ENCODE assay signal across 9 cellular contexts in the genomic region with DNA sequence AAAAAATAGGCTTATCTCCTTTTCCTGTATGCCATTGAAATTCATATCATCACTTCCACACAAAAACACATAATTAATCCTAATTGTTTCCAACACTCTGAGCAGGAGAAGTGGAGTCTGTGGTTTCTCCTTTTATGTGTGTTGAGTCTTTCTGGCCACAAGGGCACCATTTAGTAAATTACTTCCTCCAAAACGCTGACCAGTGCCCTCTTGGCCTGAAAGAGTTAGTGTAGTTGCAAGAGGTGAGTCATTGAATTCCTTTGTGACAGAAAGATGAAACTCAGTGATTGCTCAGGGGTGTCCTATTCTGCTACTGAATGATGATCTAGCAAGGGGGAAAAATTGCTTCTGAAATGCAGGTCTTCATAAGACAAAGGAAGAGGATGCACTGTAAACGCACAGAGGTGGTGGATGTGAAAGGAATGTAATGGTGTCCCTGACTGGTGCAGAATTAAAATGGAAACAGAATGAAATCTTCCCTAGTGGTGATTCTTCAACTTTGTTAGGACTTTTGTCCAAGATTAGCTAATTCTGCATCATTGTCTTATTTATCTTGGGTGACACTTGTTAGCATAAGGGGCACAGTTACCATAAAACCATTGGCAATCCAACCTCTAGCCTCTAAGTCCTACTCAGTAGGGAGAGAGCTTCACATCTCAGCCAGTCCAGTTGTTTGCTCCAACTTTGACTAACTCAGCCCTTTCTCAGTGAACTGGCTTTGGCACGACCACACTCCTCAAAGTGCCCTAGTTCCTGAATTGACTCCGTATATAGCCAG.
A peak's percentile ranks its signal among the peaks of the same experiment; 100 is the strongest.
DNase-seq lines count a peak whose midpoint lies in the region; ATAC-seq and TF ChIP-seq lines count a peak whose summit lies in the region.
"Had no signal": no experiment of that assay in that cellular context is flagged by ENCODE, and none has a peak within 500 bp of the region (broad histone marks: within the 10 kb centered on the region; RNA-seq: fewer than 3 reads in every experiment).

No MANE protein-coding gene starts in this region.

- no peaks in the 10 kb centered on the region for H3K9me3 ChIP-seq in right atrium auricular region
- H3K9me3 ChIP-seq in effector memory CD4-positive, alpha-beta T cell (ENCODE audit: control insufficient read depth, low read length): no peaks in the 10 kb centered on the region
- H3K9me3 ChIP-seq: left ventricle myocardium inferior had no signal

- H3K27me3 Mint-ChIP-seq in osteocyte (ENCODE audit: unreplicated experiment): peaks cover under 1% of the 10 kb centered on the region

- H3K4me3 Mint-ChIP-seq in osteocyte (ENCODE audit: unreplicated experiment): no peak overlapping the region

- H3K4me1 ChIP-seq in right atrium auricular region: no peaks in the 10 kb centered on the region
- no peaks in the 10 kb centered on the region for H3K4me1 ChIP-seq in effector memory CD4-positive, alpha-beta T cell (ENCODE audit: control insufficient read depth, insufficient read depth, low read length, poor library complexity, severe bottlenecking)
- H3K4me1 ChIP-seq: left ventricle myocardium inferior had no signal

- no peaks in the 10 kb centered on the region for H3K27me3 ChIP-seq in right atrium auricular region
- H3K27me3 ChIP-seq in effector memory CD4-positive, alpha-beta T cell (replicated peaks; ENCODE audit: control insufficient read depth, insufficient read depth, low read length, poor library complexity, severe bottlenecking): no peaks in the 10 kb centered on the region

- H3K36me3 Mint-ChIP-seq in osteocyte (ENCODE audit: unreplicated experiment): peaks cover 2% of the 10 kb centered on the region

- H3K36me3 ChIP-seq in right atrium auricular region: no peaks in the 10 kb centered on the region
- no peaks in the 10 kb centered on the region for H3K36me3 ChIP-seq in effector memory CD4-positive, alpha-beta T cell (ENCODE audit: control insufficient read depth, insufficient read depth, low read length)
- H3K36me3 ChIP-seq: left ventricle myocardium inferior had no signal

- DNase-seq in GM04504 (ENCODE audit: low read depth): peak; percentile 40
- peak; percentile 27 to 65 for DNase-seq in NOMO-1 (lab: John Stamatoyannopoulos, UW; ENCODE audit: unreplicated experiment in 2 of 2)
- peak; percentile 47 for DNase-seq in epithelial cell of esophagus (ENCODE audit: low read depth)
- DNase-seq in osteocyte (ENCODE audit: extremely low spot score, unreplicated experiment): no peak
- DNase-seq in right atrium auricular region (ENCODE audit: low spot score): no peak
- DNase-seq in effector memory CD4-positive, alpha-beta T cell: no peak
- no peak for DNase-seq in DMS79 treated with DMSO at 0.1 percent for 48 hours (lab: John Stamatoyannopoulos, UW)
- DNase-seq: left ventricle myocardium inferior had no signal

- peaks cover 9% of the 10 kb centered on the region for H3K4me1 Mint-ChIP-seq in osteocyte (ENCODE audit: unreplicated experiment)

- H3K4me3 ChIP-seq in epithelial cell of esophagus (ENCODE audit: low read length): no peak overlapping the region
- H3K4me3 ChIP-seq in right atrium auricular region: no peak overlapping the region
- H3K4me3 ChIP-seq in effector memory CD4-positive, alpha-beta T cell (ENCODE audit: insufficient read depth, low read depth, low read length, poor library complexity, severe bottlenecking): no peak overlapping the region
- H3K4me3 ChIP-seq: left ventricle myocardium inferior had no signal

- no peak for ATAC-seq in HG02798 (IDR thresholded peaks at IDR 0.05; ENCODE audit: poor library complexity, unreplicated experiment)

- H3K27ac Mint-ChIP-seq in osteocyte (ENCODE audit: unreplicated experiment): no peak overlapping the region

- H3K27ac ChIP-seq in right atrium auricular region: no peak overlapping the region
- H3K27ac ChIP-seq in effector memory CD4-positive, alpha-beta T cell (ENCODE audit: insufficient read depth, low read length, poor library complexity, severe bottlenecking): no peak overlapping the region
- H3K27ac ChIP-seq: left ventricle myocardium inferior had no signal

- H3K9me3 Mint-ChIP-seq in osteocyte (ENCODE audit: unreplicated experiment): peaks cover 6% of the 10 kb centered on the region

- TF ChIP-seq CTCF in epithelial cell of esophagus (IDR thresholded peaks at IDR 0.05; ENCODE audit: insufficient read depth, low read depth, low read length, missing control alignments) (no peak), osteocyte (IDR thresholded peaks at IDR 0.05) (peak; percentile 26), right atrium auricular region (IDR thresholded peaks at IDR 0.05) (no peak)

Comparison
In these comparisons a context has a peak if more than half of its experiments do, and no peak if none do; other contexts are left out.
1. DNase-seq: peak in GM04504 (single experiment), NOMO-1 (2 of 2) and epithelial cell of esophagus (single experiment); none in osteocyte (single experiment), right atrium auricular region (single experiment), effector memory CD4-positive, alpha-beta T cell (0 of 3) and DMS79 treated with DMSO at 0.1 percent for 48 hours (single experiment).